In the genomic region with DNA sequence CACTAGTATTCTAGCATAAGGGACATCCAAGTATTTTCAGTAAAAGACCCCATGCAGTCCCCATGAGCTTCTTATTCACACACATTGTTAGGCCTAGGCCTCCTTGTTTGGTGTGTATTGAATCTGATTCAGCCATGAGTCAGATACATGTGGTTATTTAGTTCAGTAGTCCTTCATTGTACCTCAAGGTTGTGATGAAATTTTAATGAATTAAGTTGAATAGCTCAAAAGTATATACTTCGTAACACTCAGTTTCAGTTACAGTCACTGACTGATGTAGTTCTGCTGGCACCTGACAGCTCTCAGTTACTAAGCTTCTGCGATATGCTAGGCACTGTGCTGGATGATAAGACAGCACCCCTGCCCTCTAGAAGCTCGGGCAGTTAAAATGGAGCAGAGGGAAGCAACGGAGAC, we compare ENCODE assay signal across 11 cellular contexts.
DNase-seq lines count a peak whose midpoint lies in the region; ATAC-seq, FAIRE-seq and TF ChIP-seq lines count a peak whose summit lies in the region.
"Had no signal": no experiment of that assay in that cellular context is flagged by ENCODE, and none has a peak within 500 bp of the region (broad histone marks: within the 10 kb centered on the region; RNA-seq: fewer than 3 reads in every experiment).

No MANE protein-coding gene starts in this region.

- peaks cover 11% of the 10 kb centered on the region for H3K4me1 Mint-ChIP-seq in CD4-positive, alpha-beta T cell (ENCODE audit: low read depth)

- H4K20me1 ChIP-seq in keratinocyte (ENCODE audit: control insufficient read depth, extremely low read depth, insufficient read depth, low read length), result no peaks in the 10 kb centered on the region

- H3K36me3 ChIP-seq in adipocyte (ENCODE audit: control insufficient read depth, insufficient read depth, low read length, severe bottlenecking) (peaks cover 85% of the 10 kb centered on the region), keratinocyte (ENCODE audit: control insufficient read depth in 2 of 2, extremely low read depth in 1 of 2, insufficient read depth in 2 of 2, low read length in 2 of 2) (peaks cover 13 to 22% of the 10 kb centered on the region in 2 experiments)

- no peaks in the 10 kb centered on the region for H3K27me3 ChIP-seq in CD4-positive, alpha-beta T cell (ENCODE audit: control insufficient read depth, insufficient read depth, low read length)
- no peaks in the 10 kb centered on the region for H3K27me3 ChIP-seq in adipocyte (replicated peaks; ENCODE audit: control insufficient read depth, insufficient read depth, low read length)
- no peaks in the 10 kb centered on the region for H3K27me3 ChIP-seq in keratinocyte (ENCODE audit: control insufficient read depth, extremely low read depth, insufficient read depth, low read length)
- H3K27me3 ChIP-seq: pancreas had no signal

- no peaks in the 10 kb centered on the region for H3K27me3 Mint-ChIP-seq in CD4-positive, alpha-beta T cell
- H3K27me3 Mint-ChIP-seq: stimulated activated naive B cell treated with anti-CD40 and anti-IgM and Interleukin-4, amounts not matched to agents 10 μg/mL and 1 μg/mL and 100 μg/mL, for 72 hours had no signal

- H3K9ac ChIP-seq in adipocyte (ENCODE audit: low read length), result peak overlapping the region; percentile 25
- peak overlapping the region; percentile 12 for H3K9ac ChIP-seq in keratinocyte (ENCODE audit: control insufficient read depth, extremely low read depth, insufficient read depth, low read length)

- intact Hi-C loops in CD4-positive, alpha-beta T cell (cut with DNase I, micrococcal nuclease), result no loop called here

- peaks cover 90% of the 10 kb centered on the region for H3K36me3 Mint-ChIP-seq in CD4-positive, alpha-beta T cell (ENCODE audit: low read depth)

- no peak for ATAC-seq in CD4-positive, alpha-beta T cell (ENCODE audit: poor library complexity)
- ATAC-seq in GM18858 (IDR thresholded peaks at IDR 0.05; ENCODE audit: unreplicated experiment), result no peak
- ATAC-seq: pancreas had no signal

- no peak overlapping the region for H3K4me3 Mint-ChIP-seq in CD4-positive, alpha-beta T cell
- H3K4me3 Mint-ChIP-seq: stimulated activated naive B cell treated with anti-CD40 and anti-IgM and Interleukin-4, amounts not matched to agents 10 μg/mL and 1 μg/mL and 100 μg/mL, for 72 hours had no signal

- H3K4me2 ChIP-seq in keratinocyte (ENCODE audit: control insufficient read depth, extremely low read depth, insufficient read depth, low read depth, low read length), result peak overlapping the region; percentile 35

- H2AFZ ChIP-seq in keratinocyte (ENCODE audit: control insufficient read depth, low read length), result no peak overlapping the region

- FAIRE-seq in keratinocyte (lab: Jason Lieb, UNC), result peak; percentile 92
- FAIRE-seq: pancreas had no signal

- no peak for TF ChIP-seq CTCF in CD4-positive, alpha-beta T cell (IDR thresholded peaks at IDR 0.05)
- no peak for TF ChIP-seq CTCF in keratinocyte (optimal IDR thresholded peaks at IDR 0.05 in 1 of 3, IDR thresholded peaks at IDR 0.05 in 1 of 3, conservative IDR thresholded peaks at IDR 0.05 in 1 of 3; ENCODE audit: extremely low read depth in 1 of 3, insufficient read depth in 2 of 3, low read length in 3 of 3)

- POLR2A ChIA-PET in CD4-positive, alpha-beta T cell (lab: Charles Lee), result no interaction called here

- no peak for DNase-seq in CD4-positive, alpha-beta T cell
- DNase-seq in LHCN-M2 (ENCODE audit: low read depth), result peak; percentile 88
- DNase-seq in adipocyte (ENCODE audit: low read depth), result peak; percentile 70
- peak; percentile 33 for DNase-seq in keratinocyte (ENCODE audit: low read depth, low spot score)
- DNase-seq in NCI-H82 treated with DMSO at 0.1 percent for 48 hours (lab: John Stamatoyannopoulos, UW; ENCODE audit: unreplicated experiment), result no peak
- no peak for DNase-seq in COLO668 (lab: John Stamatoyannopoulos, UW; ENCODE audit: unreplicated experiment)
- DNase-seq in NCI-H1105 treated with DMSO at 0.1 percent for 48 hours (lab: John Stamatoyannopoulos, UW), result no peak
- DNase-seq: NCI-H748 treated with DMSO at 0.1 percent for 48 hours; pancreas; stimulated activated naive B cell treated with anti-CD40 and anti-IgM and Interleukin-4, amounts not matched to agents 10 μg/mL and 1 μg/mL and 100 μg/mL, for 72 hours had no signal

- H3K4me1 ChIP-seq in adipocyte (ENCODE audit: control insufficient read depth, insufficient read depth, low read length), result peaks cover 18% of the 10 kb centered on the region
- H3K4me1 ChIP-seq in keratinocyte (ENCODE audit: control insufficient read depth, extremely low read depth, insufficient read depth, low read length), result peaks cover 10% of the 10 kb centered on the region
- H3K4me1 ChIP-seq: pancreas had no signal

- H3K9me3 ChIP-seq in CD4-positive, alpha-beta T cell (ENCODE audit: control insufficient read depth, low read length), result no peaks in the 10 kb centered on the region
- H3K9me3 ChIP-seq in adipocyte (ENCODE audit: control insufficient read depth, low read length) (no peaks in the 10 kb centered on the region), keratinocyte (ENCODE audit: control insufficient read depth, low read depth, low read length) (no peaks in the 10 kb centered on the region)
- H3K9me3 ChIP-seq: pancreas had no signal

- H3K27ac Mint-ChIP-seq in CD4-positive, alpha-beta T cell, result peak overlapping the region; percentile 11

- CTCF ChIA-PET in CD4-positive, alpha-beta T cell (lab: Charles Lee), result no interaction called here

- H3K9me3 Mint-ChIP-seq in CD4-positive, alpha-beta T cell, result no peaks in the 10 kb centered on the region
- H3K9me3 Mint-ChIP-seq: stimulated activated naive B cell treated with anti-CD40 and anti-IgM and Interleukin-4, amounts not matched to agents 10 μg/mL and 1 μg/mL and 100 μg/mL, for 72 hours had no signal

- H3K4me3 ChIP-seq in adipocyte (ENCODE audit: low read length), result no peak overlapping the region
- no peak overlapping the region for H3K4me3 ChIP-seq in keratinocyte (ENCODE audit: control insufficient read depth in 2 of 3, extremely low read depth in 1 of 3, insufficient read depth in 2 of 3, low read depth in 1 of 3, low read length in 3 of 3)
- H3K4me3 ChIP-seq: pancreas had no signal

- dilution Hi-C loops in keratinocyte (cut with MboI; ENCODE audit: extremely low pct_ligation_motif_present, low sequenced_read_pairs), result no loop called here

- H3K79me2 ChIP-seq in keratinocyte (ENCODE audit: control insufficient read depth, insufficient read depth, low read length), result peaks cover 3% of the 10 kb centered on the region

- H3K27ac ChIP-seq in CD4-positive, alpha-beta T cell (ENCODE audit: low read depth, low read length), result no peak overlapping the region
- H3K27ac ChIP-seq in keratinocyte (ENCODE audit: control insufficient read depth, insufficient read depth, low read length), result peak overlapping the region; percentile 53
- H3K27ac ChIP-seq: pancreas had no signal

- H3K9me1 ChIP-seq in keratinocyte (ENCODE audit: control insufficient read depth, extremely low read depth, insufficient read depth, low read length), result peaks cover 3% of the 10 kb centered on the region

Comparison
In these comparisons a context has a peak if more than half of its experiments do, and no peak if none do; other contexts are left out.
1. DNase-seq: peak in LHCN-M2 (single experiment), adipocyte (single experiment) and keratinocyte (single experiment); none in CD4-positive, alpha-beta T cell (0 of 10), NCI-H82 treated with DMSO at 0.1 percent for 48 hours (single experiment), COLO668 (single experiment) and NCI-H1105 treated with DMSO at 0.1 percent for 48 hours (single experiment).